22 cellular contexts compared by ENCODE assay signal in genomic region chr17:73069846-73070245, GRCh38. TPM values are rescaled to one million over a fixed set of nuclear protein-coding genes. Genes with fewer than 3 reads are reported as not detected.
DNase-seq lines count a peak whose midpoint lies in the region; ATAC-seq, FAIRE-seq and TF ChIP-seq lines count a peak whose summit lies in the region.
"Had no signal": no experiment of that assay in that cellular context is flagged by ENCODE, and none has a peak within 500 bp of the region (broad histone marks: within the 10 kb centered on the region; RNA-seq: fewer than 3 reads in every experiment).

No MANE protein-coding gene starts in this region.

- TF ChIP-seq CTCF in HepG2 (CRISPR knock-in tag; IDR thresholded peaks at IDR 0.05) (no peak), right lobe of liver (IDR thresholded peaks at IDR 0.05) (no peak), nephron (IDR thresholded peaks at IDR 0.05; ENCODE audit: unreplicated experiment in 3 of 3) (no peak), progenitor cell of endocrine pancreas (IDR thresholded peaks at IDR 0.05; ENCODE audit: unreplicated experiment) (no peak), uterus (IDR thresholded peaks at IDR 0.05) (no peak)

- TF ChIP-seq EP300 in HepG2 (IDR thresholded peaks at IDR 0.05; ENCODE audit: low read depth in 2 of 2, low read length in 2 of 2) (no peak), HepG2 (CRISPR knock-in tag; IDR thresholded peaks at IDR 0.05; ENCODE audit: borderline replicate concordance) (no peak)

- peak overlapping the region; percentile 9 for H3K27ac ChIP-seq in HepG2 (ENCODE audit: extremely low read length, insufficient read depth, low read length)
- H3K27ac ChIP-seq in right lobe of liver = no peak overlapping the region
- no peak overlapping the region for H3K27ac ChIP-seq in uterus
- H3K27ac ChIP-seq: A549, Peyer's patch had no signal

- FAIRE-seq in HepG2 (lab: Jason Lieb, UNC) (no peak), urothelium cell line (lab: Jason Lieb, UNC) (peak; percentile 59)
- FAIRE-seq: A549 had no signal

- ATAC-seq in HepG2 = no peak
- ATAC-seq in right lobe of liver = no peak
- peak; percentile 55; the same call in 2 of the 3 replicates for ATAC-seq in SK-N-SH treated with all-trans-retinoic acid at 6 μM for 48 hours
- no peak for ATAC-seq in activated T-cell treated with anti-CD3 and anti-CD28 coated beads, Interleukin-2, amount 50 U/mL, for 72 hours (replicated peaks in 1 of 2)
- ATAC-seq: A549; CD8-positive, alpha-beta T cell had no signal

- H3K4me1 ChIP-seq in HepG2 (ENCODE audit: insufficient read depth, low read length) (peaks cover 61% of the 10 kb centered on the region), right lobe of liver (no peaks in the 10 kb centered on the region), uterus (no peaks in the 10 kb centered on the region)
- H3K4me1 ChIP-seq: A549 had no signal

- intact Hi-C loops in HepG2 (cut with micrococcal nuclease; ENCODE audit: unreplicated experiment) (no loop called here), right lobe of liver (cut with DNase I) (no loop called here), uterus (cut with DNase I; ENCODE audit: low total_unique reads) (no loop called here)

- peaks cover 70% of the 10 kb centered on the region for H3K4me1 Mint-ChIP-seq in nephron
- peaks cover 14% of the 10 kb centered on the region for H3K4me1 Mint-ChIP-seq in progenitor cell of endocrine pancreas (ENCODE audit: low read depth)
- H3K4me1 Mint-ChIP-seq in activated T-cell treated with anti-CD3 and anti-CD28 coated beads, Interleukin-2, amount 50 U/mL, for 72 hours (ENCODE audit: low read depth) = no peaks in the 10 kb centered on the region

- H3K9me3 Mint-ChIP-seq in nephron = peaks cover 3% of the 10 kb centered on the region
- peaks cover 5% of the 10 kb centered on the region for H3K9me3 Mint-ChIP-seq in progenitor cell of endocrine pancreas (ENCODE audit: low read depth)
- H3K9me3 Mint-ChIP-seq in activated T-cell treated with anti-CD3 and anti-CD28 coated beads, Interleukin-2, amount 50 U/mL, for 72 hours = peaks cover 2 to 4% of the 10 kb centered on the region in 2 donors
- H3K9me3 Mint-ChIP-seq: CD8-positive, alpha-beta T cell had no signal

- POLR2A ChIA-PET in HepG2 (lab: Yijun Ruan, JAX) = interaction anchor here (1.7 to 2.1 kb wide), 2 partner anchors 21 to 22 kb away, joined by 5 to 6 read pairs; partner anchors contain the start of gene SLC39A11

- BruUV-seq in HepG2 (replicated peaks; lab: Mats Ljungman, UMichigan) = no TSS peak

- no peaks in the 10 kb centered on the region for H4K20me1 ChIP-seq in HepG2 (ENCODE audit: insufficient read depth, low read length)

- H3K4me3 Mint-ChIP-seq in nephron (no peak overlapping the region), progenitor cell of endocrine pancreas (ENCODE audit: low read depth) (no peak overlapping the region)
- no peak overlapping the region for H3K4me3 Mint-ChIP-seq in activated T-cell treated with anti-CD3 and anti-CD28 coated beads, Interleukin-2, amount 50 U/mL, for 72 hours
- H3K4me3 Mint-ChIP-seq: CD8-positive, alpha-beta T cell had no signal

- H3K27me3 Mint-ChIP-seq in nephron (ENCODE audit: low read depth) = no peaks in the 10 kb centered on the region
- H3K27me3 Mint-ChIP-seq in progenitor cell of endocrine pancreas = peaks cover 7% of the 10 kb centered on the region
- no peaks in the 10 kb centered on the region for H3K27me3 Mint-ChIP-seq in activated T-cell treated with anti-CD3 and anti-CD28 coated beads, Interleukin-2, amount 50 U/mL, for 72 hours (ENCODE audit: low read depth)

- H3K27me3 ChIP-seq in HepG2 (ENCODE audit: control insufficient read depth in 1 of 2, insufficient read depth in 2 of 2, low read length in 2 of 2) = no peaks in the 10 kb centered on the region
- H3K27me3 ChIP-seq in right lobe of liver = no peaks in the 10 kb centered on the region
- H3K27me3 ChIP-seq in uterus = no peaks in the 10 kb centered on the region
- H3K27me3 ChIP-seq: BE2C, Peyer's patch had no signal

- TF ChIP-seq RAD21 in HepG2 (CRISPR knock-in tag; IDR thresholded peaks at IDR 0.05) = no peak

- no peaks in the 10 kb centered on the region for H3K79me2 ChIP-seq in HepG2 (ENCODE audit: insufficient read depth, low read length)

- TF ChIP-seq POLR2A in HepG2 (IDR thresholded peaks at IDR 0.05; ENCODE audit: insufficient read depth in 1 of 2, low read depth in 2 of 2, low read length in 2 of 2) (no peak), right lobe of liver (IDR thresholded peaks at IDR 0.05) (no peak), uterus (IDR thresholded peaks at IDR 0.05) (no peak)

- no peak overlapping the region for H2AFZ ChIP-seq in HepG2 (ENCODE audit: low read length)

- no peak for DNase-seq in HepG2 (ENCODE audit: low spot score)
- DNase-seq in right lobe of liver = no peak
- DNase-seq in urothelium cell line (ENCODE audit: low spot score) = no peak
- no peak for DNase-seq in progenitor cell of endocrine pancreas (ENCODE audit: low spot score, unreplicated experiment)
- DNase-seq in uterus = no peak
- DNase-seq in activated T-cell treated with anti-CD3 and anti-CD28 coated beads, Interleukin-2, amount 50 U/mL, for 72 hours = no peak
- DNase-seq: BE2C; CD8-positive, alpha-beta T cell; DMS53; H7; KBM-7; MM.1S; NCI-H1048; NCI-H1417 treated with DMSO at 0.1 percent for 48 hours; NCI-H187 treated with DMSO at 0.1 percent for 48 hours; NCI-H2107; NCI-H510A treated with DMSO at 0.1 percent for 48 hours; NCI-H748 treated with DMSO at 0.1 percent for 48 hours; Peyer's patch had no signal

- CTCF ChIA-PET in HepG2 (lab: Yijun Ruan, JAX; ENCODE audit: low intra/inter-chr PET ratio, low total read pairs) = no interaction called here

- WGBS in HepG2 (ENCODE audit: low lambda C conversion rate) = 93% methylated on average over 3 of the region's 3 CpGs
- WGBS in right lobe of liver (ENCODE audit: insufficient coverage, low coverage, low lambda C conversion rate, missing lambda C conversion rate) = 100% methylated on average over 1 of the region's 3 CpGs

- peaks cover 0 to 7% of the 10 kb centered on the region in 2 experiments; a peak in 2 of 5 replicates for H3K36me3 ChIP-seq in HepG2 (replicated peaks in 1 of 2; ENCODE audit: control insufficient read depth in 1 of 2, insufficient read depth in 2 of 2, low read length in 2 of 2)
- H3K36me3 ChIP-seq in right lobe of liver = peaks cover 0 to 5% (median 0%) of the 10 kb centered on the region in 4 donors
- no peaks in the 10 kb centered on the region for H3K36me3 ChIP-seq in uterus

- H3K36me3 Mint-ChIP-seq in nephron (ENCODE audit: low read depth) = peaks cover 21% of the 10 kb centered on the region
- peaks cover 8% of the 10 kb centered on the region for H3K36me3 Mint-ChIP-seq in progenitor cell of endocrine pancreas (ENCODE audit: insufficient read depth)
- H3K36me3 Mint-ChIP-seq in activated T-cell treated with anti-CD3 and anti-CD28 coated beads, Interleukin-2, amount 50 U/mL, for 72 hours (ENCODE audit: insufficient read depth in 2 of 2) = peaks cover 1 to 6% of the 10 kb centered on the region in 2 donors

- H3K9me3 ChIP-seq in HepG2 (ENCODE audit: low read length) (no peaks in the 10 kb centered on the region), right lobe of liver (no peaks in the 10 kb centered on the region), uterus (no peaks in the 10 kb centered on the region)
- H3K9me3 ChIP-seq: A549, BE2C, Peyer's patch had no signal

- in situ Hi-C loops in HepG2 (cut with HindIII; ENCODE audit: extremely low pct_ligation_motif_present, low pct_unique_long_range_greater_than_20kb) = no loop called here

- no peak overlapping the region for H3K4me2 ChIP-seq in HepG2 (ENCODE audit: low read depth, low read length)
- H3K4me2 ChIP-seq: A549 had no signal

- H3K4me3 ChIP-seq in HepG2 (replicated peaks in 1 of 3; ENCODE audit: insufficient read depth in 1 of 3, low read depth in 2 of 3, low read length in 3 of 3) (no peak overlapping the region), right lobe of liver (no peak overlapping the region), uterus (no peak overlapping the region)
- H3K4me3 ChIP-seq: A549, Peyer's patch had no signal

- no peak overlapping the region for H3K9ac ChIP-seq in HepG2 (ENCODE audit: insufficient read depth, low read depth, low read length)

- H3K27ac Mint-ChIP-seq in nephron = peak overlapping the region; percentile 74 to 97 (median 94)
- no peak overlapping the region for H3K27ac Mint-ChIP-seq in progenitor cell of endocrine pancreas
- H3K27ac Mint-ChIP-seq in activated T-cell treated with anti-CD3 and anti-CD28 coated beads, Interleukin-2, amount 50 U/mL, for 72 hours = no peak overlapping the region
- H3K27ac Mint-ChIP-seq: CD8-positive, alpha-beta T cell had no signal

TF ChIP-seq in SK-N-SH treated with all-trans-retinoic acid at 6 μM for 48 hours, 23 proteins besides CTCF, POLR2A, EP300 and RAD21:
- TF ChIP-seq ISL1 (CRISPR knock-in tag; IDR thresholded peaks at IDR 0.05) (peak; percentile 73), ZNF70 (CRISPR knock-in tag; IDR thresholded peaks at IDR 0.05) (no peak)

RNA-seq across cellular contexts. Expression of gene SLC39A11, which starts 22.6 kb away (rescaled TPM):
- total RNA-seq in HepG2 (2016; rRNA removed; fragmentation: Illumina TruSeq; extraction: Trizol) = 19.2 and 31.5 TPM in 2 replicates
- 4.1 and 5.7 TPM in 2 replicates for total RNA-seq in HepG2 (2016; cell fraction: cytosol; rRNA removed; fragmentation: Illumina TruSeq; extraction: Trizol; ENCODE audit: low read depth)
- total RNA-seq in HepG2 (2016; cell fraction: insoluble cytoplasmic fraction; rRNA removed; fragmentation: Illumina TruSeq; extraction: Trizol) = 17.6 and 30.8 TPM in 2 replicates
- total RNA-seq in HepG2 (2016; cell fraction: membrane; rRNA removed; fragmentation: Illumina TruSeq; extraction: Trizol) = 11.7 and 12.9 TPM in 2 replicates
- 44.0 and 45.4 TPM in 2 replicates for total RNA-seq in HepG2 (2016; cell fraction: nucleus; rRNA removed; fragmentation: Illumina TruSeq; extraction: Trizol)
- polyA plus RNA-seq in HepG2 (2011; rRNA removed) = 17.2 and 18.4 TPM in 2 replicates
- polyA plus RNA-seq in HepG2 (2011; cell fraction: cytosol; rRNA removed) = 16.2 and 18.4 TPM in 2 replicates
- 15.4 and 18.6 TPM in 2 replicates for polyA plus RNA-seq in HepG2 (2011; cell fraction: nucleus; rRNA removed)
- 17.7 and 24.6 TPM in 2 replicates for polyA plus RNA-seq in HepG2 (2012)
- polyA plus RNA-seq in HepG2 (2016; cell fraction: cytosol; fragmentation: Illumina TruSeq; extraction: Trizol; ENCODE audit: low read depth) = 2.6 and 3.2 TPM in 2 replicates
- polyA plus RNA-seq in HepG2 (2016; cell fraction: insoluble cytoplasmic fraction; fragmentation: Illumina TruSeq; extraction: Trizol; ENCODE audit: low read depth) = 14.1 and 14.5 TPM in 2 replicates
- polyA plus RNA-seq in HepG2 (2016; cell fraction: membrane; fragmentation: Illumina TruSeq; extraction: Trizol; ENCODE audit: low read depth) = 6.3 and 6.4 TPM in 2 replicates
- 27.4 and 30.8 TPM in 2 replicates for polyA plus RNA-seq in HepG2 (2016; cell fraction: nucleus; fragmentation: Illumina TruSeq; extraction: Trizol; ENCODE audit: insufficient read depth, low read depth)
- polyA minus RNA-seq in HepG2 (2011; rRNA and poly(A)+ RNA removed; ENCODE audit: low replicate concordance) = 37.9 and 99.2 TPM in 2 replicates
- polyA minus RNA-seq in HepG2 (2011; cell fraction: cytosol; rRNA and poly(A)+ RNA removed) = 19.3 and 20.3 TPM in 2 replicates
- 52.5 and 61.2 TPM in 2 replicates for polyA minus RNA-seq in HepG2 (2011; cell fraction: nucleus; rRNA and poly(A)+ RNA removed)
- 10 to 100 TPM; 25.4 to 49.6 (median 39.3) TPM for total RNA-seq in right lobe of liver
- total RNA-seq in progenitor cell of endocrine pancreas = 18.0 and 20.5 TPM in 2 replicates
- total RNA-seq in uterus = 10 to 100 TPM in 3 of 4 donors, 1 to 10 TPM in 1; 5.4 to 56.2 (median 21.0) TPM
- total RNA-seq in activated T-cell treated with anti-CD3 and anti-CD28 coated beads, Interleukin-2, amount 50 U/mL, for 72 hours = 10 to 100 TPM; 21.5 to 26.4 TPM

Comparison
In these comparisons a context has a peak if more than half of its experiments do, and no peak if none do; other contexts are left out.
1. H3K27ac Mint-ChIP-seq: peak in nephron (3 of 3); none in progenitor cell of endocrine pancreas (single experiment) and activated T-cell treated with anti-CD3 and anti-CD28 coated beads, Interleukin-2, amount 50 U/mL, for 72 hours (single experiment).